In genomic region chr10:77605466-77605865, GRCh38 we compare ENCODE assay signal across 12 cellular contexts. TPM values are rescaled to one million over a fixed set of nuclear protein-coding genes. Genes with fewer than 3 reads are reported as not detected.
A peak's percentile ranks its signal among the peaks of the same experiment; 100 is the strongest.
DNase-seq lines count a peak whose midpoint lies in the region; ATAC-seq and TF ChIP-seq lines count a peak whose summit lies in the region.
"Had no signal": no experiment of that assay in that cellular context is flagged by ENCODE, and none has a peak within 500 bp of the region (broad histone marks: within the 10 kb centered on the region; RNA-seq: fewer than 3 reads in every experiment).

No MANE protein-coding gene starts in this region.

- intact Hi-C loops in left ventricle myocardium inferior (cut with micrococcal nuclease), result no loop called here

- CTCF ChIA-PET in WTC11 (lab: Charles Lee), result interaction anchor here (0.6 to 2.0 kb wide), 16 partner anchors 15 to 437 kb away, joined by 3 to 15 read pairs (median 3); no protein-coding TSS in a partner anchor

- 0 out of 2 replicates have a peak overlapping the region, but pooled peaks have one; percentile 29 for H3K27ac Mint-ChIP-seq in WTC11
- H3K27ac Mint-ChIP-seq: activated CD4-positive, alpha-beta memory T cell treated with anti-CD3 and anti-CD28 coated beads, Interleukin-2, amount 10 ng/mL, durations not matched to agents 7 days and 5 days; CD14-positive monocyte had no signal

- H3K9me3 Mint-ChIP-seq in WTC11, result no peaks in the 10 kb centered on the region
- H3K9me3 Mint-ChIP-seq: activated CD4-positive, alpha-beta memory T cell treated with anti-CD3 and anti-CD28 coated beads, Interleukin-2, amount 10 ng/mL, durations not matched to agents 7 days and 5 days; CD14-positive monocyte had no signal

- H3K36me3 ChIP-seq in left ventricle myocardium inferior, result no peaks in the 10 kb centered on the region

- DNase-seq in A172 (ENCODE audit: low spot score), result peak; percentile 47
- DNase-seq in ELR (ENCODE audit: low read depth), result peak; percentile 54
- DNase-seq in WTC11 (ENCODE audit: low spot score), result peak; percentile 55
- peak; percentile 38 for DNase-seq in iPS-NIHi11 (ENCODE audit: low spot score)
- no peak for DNase-seq in COLO829 (ENCODE audit: low spot score)
- DNase-seq in HPDE6-E6E7 (ENCODE audit: extremely low spot score), result no peak
- no peak for DNase-seq in left ventricle myocardium inferior
- DNase-seq: activated CD4-positive, alpha-beta memory T cell treated with anti-CD3 and anti-CD28 coated beads, Interleukin-2, amount 10 ng/mL, durations not matched to agents 7 days and 5 days; activated naive CD4-positive, alpha-beta T cell treated with Interleukin-2 at 50 U/mL for 16 hours; NCI-H1092 treated with DMSO at 0.1 percent for 48 hours had no signal

- TF ChIP-seq CTCF in WTC11 (IDR thresholded peaks at IDR 0.05), result no peak
- no peak for TF ChIP-seq CTCF in left ventricle myocardium inferior (IDR thresholded peaks at IDR 0.05; ENCODE audit: borderline replicate concordance)

- no peak overlapping the region for H3K4me3 Mint-ChIP-seq in WTC11
- H3K4me3 Mint-ChIP-seq: activated CD4-positive, alpha-beta memory T cell treated with anti-CD3 and anti-CD28 coated beads, Interleukin-2, amount 10 ng/mL, durations not matched to agents 7 days and 5 days; CD14-positive monocyte had no signal

- no peaks in the 10 kb centered on the region for H3K9me3 ChIP-seq in left ventricle myocardium inferior (replicated peaks)

- no peaks in the 10 kb centered on the region for H3K4me1 ChIP-seq in left ventricle myocardium inferior

- H3K27me3 Mint-ChIP-seq in WTC11 (ENCODE audit: low read depth), result no peaks in the 10 kb centered on the region

- peaks cover 85% of the 10 kb centered on the region for H3K27me3 ChIP-seq in left ventricle myocardium inferior (ENCODE audit: low read depth)

- H3K36me3 Mint-ChIP-seq in WTC11, result no peaks in the 10 kb centered on the region
- H3K36me3 Mint-ChIP-seq: CD14-positive monocyte had no signal

- POLR2A ChIA-PET in WTC11 (lab: Charles Lee), result no interaction called here

- H3K4me1 Mint-ChIP-seq in WTC11, result peaks cover 21% of the 10 kb centered on the region

- H3K27ac ChIP-seq in left ventricle myocardium inferior (replicated peaks), result no peak overlapping the region

- ATAC-seq in WTC11 (peak; percentile 69), HG03565 (IDR thresholded peaks at IDR 0.05; ENCODE audit: unreplicated experiment) (no peak)

- H3K4me3 ChIP-seq in left ventricle myocardium inferior, result no peak overlapping the region

TF ChIP-seq in WTC11, 78 proteins besides CTCF, POLR2A, EP300 and RAD21:
- TF ChIP-seq IRF1 (CRISPR knock-in tag; IDR thresholded peaks at IDR 0.05) (no peak), SP1 (CRISPR knock-in tag; conservative IDR thresholded peaks at IDR 0.05) (no peak), TP53 (CRISPR knock-in tag; IDR thresholded peaks at IDR 0.05) (no peak), FOXJ3 (CRISPR knock-in tag; IDR thresholded peaks at IDR 0.05; ENCODE audit: borderline replicate concordance) (no peak), ATF6 (CRISPR knock-in tag; IDR thresholded peaks at IDR 0.05) (no peak), ZBTB43 (CRISPR knock-in tag; IDR thresholded peaks at IDR 0.05) (no peak), ZNF416 (CRISPR knock-in tag; IDR thresholded peaks at IDR 0.05) (no peak), ZNF281 (CRISPR knock-in tag; IDR thresholded peaks at IDR 0.05) (no peak), KAT7 (CRISPR knock-in tag; IDR thresholded peaks at IDR 0.05; ENCODE audit: borderline replicate concordance) (no peak), JAZF1 (CRISPR knock-in tag; IDR thresholded peaks at IDR 0.05) (no peak), NR2C2 (CRISPR knock-in tag; IDR thresholded peaks at IDR 0.05) (no peak), PREB (CRISPR knock-in tag; IDR thresholded peaks at IDR 0.05; ENCODE audit: borderline replicate concordance) (no peak), ZNF396 (CRISPR knock-in tag; IDR thresholded peaks at IDR 0.05; ENCODE audit: borderline replicate concordance) (no peak), GRHL2 (CRISPR knock-in tag; IDR thresholded peaks at IDR 0.05; ENCODE audit: insufficient replicate concordance, severe bottlenecking) (no peak)

RNA-seq across cellular contexts. Expression of gene KCNMA1, which starts 32.1 kb away (rescaled TPM):
- 38.5 and 50.7 TPM in 2 replicates for total RNA-seq in A172 (2014; rRNA removed; shearing (Covaris generic))
- 4.1 to 7.3 TPM (median 5.3 TPM) in 3 replicates for total RNA-seq in WTC11 (2021)
- total RNA-seq in left ventricle myocardium inferior, result 1.8 TPM

Comparison
In these comparisons a context has a peak if more than half of its experiments do, and no peak if none do; other contexts are left out.
1. DNase-seq: peak in A172 (single experiment), ELR (single experiment), WTC11 (single experiment) and iPS-NIHi11 (single experiment); none in COLO829 (single experiment), HPDE6-E6E7 (single experiment) and left ventricle myocardium inferior (single experiment).